22 cellular contexts compared by ENCODE assay signal in genomic region chr1:244283772-244284171, GRCh38.
DNase-seq lines count a peak whose midpoint lies in the region; ATAC-seq and TF ChIP-seq lines count a peak whose summit lies in the region.
"Had no signal": no experiment of that assay in that cellular context is flagged by ENCODE, and none has a peak within 500 bp of the region (broad histone marks: within the 10 kb centered on the region; RNA-seq: fewer than 3 reads in every experiment).

No MANE protein-coding gene starts in this region.

- no peak overlapping the region for H4K91ac ChIP-seq in neuronal stem cell (ENCODE audit: low read depth, low read length, poor library complexity)

- H2BK120ac ChIP-seq in neuronal stem cell (ENCODE audit: low read depth, low read length), result no peak overlapping the region

- intact Hi-C loops in esophagus muscularis mucosa (cut with DNase I), result no loop called here

- H2AFZ ChIP-seq in neuronal stem cell (ENCODE audit: low read length), result no peak overlapping the region
- H2AFZ ChIP-seq: GM23248 had no signal

- no peak overlapping the region for H3K14ac ChIP-seq in neuronal stem cell (ENCODE audit: low read length)

- no peak overlapping the region for H3K9ac ChIP-seq in neuronal stem cell (ENCODE audit: low read depth, low read length, poor library complexity)
- H3K9ac ChIP-seq: BLaER1 treated with 17β-estradiol and CSF1 and Interleukin-3, amounts not matched to agents 10 nM and 100 nM; GM23248 had no signal

- CTCF ChIA-PET in activated CD8-positive, alpha-beta memory T cell treated with anti-CD3 and anti-CD28 coated beads, Interleukin-2, amount 10 ng/mL, durations not matched to agents 7 days and 5 days (lab: Charles Lee), result no interaction called here

- ATAC-seq in activated CD8-positive, alpha-beta memory T cell treated with anti-CD3 and anti-CD28 coated beads, Interleukin-2, amount 10 ng/mL, durations not matched to agents 7 days and 5 days, result no peak
- ATAC-seq in HG03565 (IDR thresholded peaks at IDR 0.05; ENCODE audit: unreplicated experiment) (peak; percentile 43), HG03196 (IDR thresholded peaks at IDR 0.05; ENCODE audit: unreplicated experiment) (no peak), HG02970 (IDR thresholded peaks at IDR 0.05; ENCODE audit: low FRiP score, unreplicated experiment) (no peak)
- ATAC-seq in activated naive CD8-positive, alpha-beta T cell treated with anti-CD3 and anti-CD28 coated beads, Interleukin-2, amount 50 U/mL, for 24 hours, result no peak
- ATAC-seq: GM12878, HCT116 had no signal

- no peaks in the 10 kb centered on the region for H3K36me3 Mint-ChIP-seq in activated CD8-positive, alpha-beta memory T cell treated with anti-CD3 and anti-CD28 coated beads, Interleukin-2, amount 10 ng/mL, durations not matched to agents 7 days and 5 days
- H3K36me3 Mint-ChIP-seq in activated naive CD8-positive, alpha-beta T cell treated with anti-CD3 and anti-CD28 coated beads, Interleukin-2, amount 50 U/mL, for 24 hours (ENCODE audit: low read depth), result no peaks in the 10 kb centered on the region

- peak overlapping the region; percentile 44 for H2BK15ac ChIP-seq in neuronal stem cell (ENCODE audit: low read length)

- no peaks in the 10 kb centered on the region for H3K4me1 ChIP-seq in neuronal stem cell (ENCODE audit: control insufficient read depth in 2 of 2, insufficient read depth in 1 of 2, low read depth in 1 of 2, low read length in 2 of 2)
- H3K4me1 ChIP-seq in esophagus muscularis mucosa, result no peaks in the 10 kb centered on the region
- H3K4me1 ChIP-seq: BE2C had no signal

- H3K79me1 ChIP-seq in neuronal stem cell (ENCODE audit: low read depth, low read length), result no peaks in the 10 kb centered on the region

- no peaks in the 10 kb centered on the region for H3K27me3 ChIP-seq in neuronal stem cell (ENCODE audit: control insufficient read depth in 3 of 3, insufficient read depth in 3 of 3, low read depth in 1 of 3, low read length in 3 of 3)
- no peaks in the 10 kb centered on the region for H3K27me3 ChIP-seq in esophagus muscularis mucosa
- H3K27me3 ChIP-seq: BE2C; BLaER1 treated with 17β-estradiol and CSF1 and Interleukin-3, amounts not matched to agents 10 nM and 100 nM had no signal

- no peak overlapping the region for H3K27ac Mint-ChIP-seq in activated CD8-positive, alpha-beta memory T cell treated with anti-CD3 and anti-CD28 coated beads, Interleukin-2, amount 10 ng/mL, durations not matched to agents 7 days and 5 days
- H3K27ac Mint-ChIP-seq in activated naive CD8-positive, alpha-beta T cell treated with anti-CD3 and anti-CD28 coated beads, Interleukin-2, amount 50 U/mL, for 24 hours, result no peak overlapping the region
- H3K27ac Mint-ChIP-seq: CD14-positive monocyte; CD4-positive, alpha-beta T cell; CD8-positive, alpha-beta memory T cell; H9 had no signal

- whole genome bisulfite sequencing in neuronal stem cell (ENCODE audit: extremely low coverage in 2 of 2, insufficient read length in 2 of 2, insufficient replicate concordance in 1 of 2), 2 donors, result no CpG with 5 or more reads among the region's 4 CpGs
- 92% methylated on average over 4 of the region's 4 CpGs for WGBS in esophagus muscularis mucosa

- H3K27ac ChIP-seq in neuronal stem cell (replicated peaks; ENCODE audit: low read length), result no peak overlapping the region
- H3K27ac ChIP-seq in esophagus muscularis mucosa (replicated peaks in 1 of 4), result no peak overlapping the region
- H3K27ac ChIP-seq: 22Rv1; BLaER1 treated with 17β-estradiol and CSF1 and Interleukin-3, amounts not matched to agents 10 nM and 100 nM; GM23248 had no signal

- TF ChIP-seq EP300 in esophagus muscularis mucosa (IDR thresholded peaks at IDR 0.05), result no peak

- peaks cover 5% of the 10 kb centered on the region for H3K4me1 Mint-ChIP-seq in activated CD8-positive, alpha-beta memory T cell treated with anti-CD3 and anti-CD28 coated beads, Interleukin-2, amount 10 ng/mL, durations not matched to agents 7 days and 5 days
- H3K4me1 Mint-ChIP-seq in activated naive CD8-positive, alpha-beta T cell treated with anti-CD3 and anti-CD28 coated beads, Interleukin-2, amount 50 U/mL, for 24 hours, result no peaks in the 10 kb centered on the region
- H3K4me1 Mint-ChIP-seq: CD8-positive, alpha-beta memory T cell; H9 had no signal

- no peak overlapping the region for H2BK5ac ChIP-seq in neuronal stem cell (ENCODE audit: low read length)

- H3K4me3 ChIP-seq in neuronal stem cell (ENCODE audit: low read length in 2 of 2) (no peak overlapping the region), esophagus muscularis mucosa (no peak overlapping the region)
- H3K4me3 ChIP-seq: BLaER1 treated with 17β-estradiol and CSF1 and Interleukin-3, amounts not matched to agents 10 nM and 100 nM; GM12878; GM23248 had no signal

- H3K18ac ChIP-seq in neuronal stem cell (ENCODE audit: low read length), result no peak overlapping the region

- peak; percentile 4 for DNase-seq in activated CD8-positive, alpha-beta memory T cell treated with anti-CD3 and anti-CD28 coated beads for 24 hours
- no peak for DNase-seq in activated CD8-positive, alpha-beta memory T cell treated with anti-CD3 and anti-CD28 coated beads, Interleukin-2, amount 10 ng/mL, durations not matched to agents 7 days and 5 days
- DNase-seq in neuronal stem cell (ENCODE audit: low spot score), result no peak
- no peak for DNase-seq in esophagus muscularis mucosa (ENCODE audit: extremely low spot score)
- DNase-seq in activated naive CD8-positive, alpha-beta T cell treated with anti-CD3 and anti-CD28 coated beads, Interleukin-2, amount 50 U/mL, for 24 hours, result no peak
- DNase-seq: BE2C; CD4-positive, alpha-beta T cell; CD8-positive, alpha-beta memory T cell; DMS 273 treated with DMSO at 0.1 percent for 48 hours; DMS79; EL; GDM1; GM23248; H9 had no signal

- TF ChIP-seq POLR2A in esophagus muscularis mucosa (IDR thresholded peaks at IDR 0.05; ENCODE audit: low read depth), result no peak

- no peak overlapping the region for H3K23ac ChIP-seq in neuronal stem cell (ENCODE audit: low read depth, low read length, poor library complexity)

- H3K4ac ChIP-seq in neuronal stem cell (ENCODE audit: low read length), result no peak overlapping the region

- no peak overlapping the region for H3K4me3 Mint-ChIP-seq in activated CD8-positive, alpha-beta memory T cell treated with anti-CD3 and anti-CD28 coated beads, Interleukin-2, amount 10 ng/mL, durations not matched to agents 7 days and 5 days
- no peak overlapping the region for H3K4me3 Mint-ChIP-seq in activated naive CD8-positive, alpha-beta T cell treated with anti-CD3 and anti-CD28 coated beads, Interleukin-2, amount 50 U/mL, for 24 hours
- H3K4me3 Mint-ChIP-seq: CD14-positive monocyte; CD4-positive, alpha-beta T cell; CD8-positive, alpha-beta memory T cell; H9 had no signal

- H3K36me3 ChIP-seq in neuronal stem cell (replicated peaks in 1 of 2; ENCODE audit: control insufficient read depth in 2 of 2, insufficient read depth in 2 of 2, low read length in 2 of 2), result no peaks in the 10 kb centered on the region
- no peaks in the 10 kb centered on the region for H3K36me3 ChIP-seq in esophagus muscularis mucosa
- H3K36me3 ChIP-seq: BE2C had no signal

- H3K27me3 Mint-ChIP-seq in activated CD8-positive, alpha-beta memory T cell treated with anti-CD3 and anti-CD28 coated beads, Interleukin-2, amount 10 ng/mL, durations not matched to agents 7 days and 5 days, result peaks cover 10% of the 10 kb centered on the region
- H3K27me3 Mint-ChIP-seq in activated naive CD8-positive, alpha-beta T cell treated with anti-CD3 and anti-CD28 coated beads, Interleukin-2, amount 50 U/mL, for 24 hours, result peaks cover 2% of the 10 kb centered on the region
- H3K27me3 Mint-ChIP-seq: CD4-positive, alpha-beta T cell had no signal

- H2AK5ac ChIP-seq in neuronal stem cell (ENCODE audit: low read depth, low read length), result no peak overlapping the region

- peaks cover 2% of the 10 kb centered on the region for H3K9me3 Mint-ChIP-seq in activated CD8-positive, alpha-beta memory T cell treated with anti-CD3 and anti-CD28 coated beads, Interleukin-2, amount 10 ng/mL, durations not matched to agents 7 days and 5 days (ENCODE audit: low read depth)
- H3K9me3 Mint-ChIP-seq in activated naive CD8-positive, alpha-beta T cell treated with anti-CD3 and anti-CD28 coated beads, Interleukin-2, amount 50 U/mL, for 24 hours, result peaks cover 6% of the 10 kb centered on the region

- no peak overlapping the region for H3K4me2 ChIP-seq in neuronal stem cell (ENCODE audit: insufficient read depth, low read length, poor library complexity, severe bottlenecking)
- H3K4me2 ChIP-seq: BLaER1 treated with 17β-estradiol and CSF1 and Interleukin-3, amounts not matched to agents 10 nM and 100 nM had no signal

- no peak overlapping the region for H2BK12ac ChIP-seq in neuronal stem cell (ENCODE audit: low read length)

- H3K9me3 ChIP-seq in neuronal stem cell (replicated peaks in 1 of 2; ENCODE audit: control insufficient read depth in 2 of 2, insufficient read depth in 1 of 2, low read depth in 1 of 2, low read length in 2 of 2) (peaks cover 2% of the 10 kb centered on the region in 2 donors), esophagus muscularis mucosa (no peaks in the 10 kb centered on the region)
- H3K9me3 ChIP-seq: BE2C had no signal

- no peak for TF ChIP-seq CTCF in esophagus muscularis mucosa (IDR thresholded peaks at IDR 0.05)

- no peak overlapping the region for H4K8ac ChIP-seq in neuronal stem cell (ENCODE audit: low read depth, low read length)
